In the genomic region with DNA sequence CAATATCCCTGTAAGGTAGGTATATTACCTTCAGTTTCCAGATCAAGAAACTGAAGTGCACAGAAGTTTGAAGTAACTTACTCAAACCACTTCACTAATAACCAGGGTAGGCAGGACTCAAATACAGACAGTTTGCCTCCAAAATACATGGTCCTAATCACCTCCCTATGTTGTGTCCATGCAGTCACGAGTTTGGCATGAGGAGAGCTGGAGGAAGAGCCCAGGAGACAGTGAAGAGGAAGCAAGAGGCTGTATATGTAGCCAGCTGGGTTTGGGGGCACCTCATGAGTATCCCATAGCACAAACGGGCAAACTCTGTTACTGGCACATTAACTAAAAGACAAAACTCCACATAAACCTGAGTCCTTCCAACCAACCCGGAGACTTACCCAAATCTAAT, we compare ENCODE assay signal across 14 cellular contexts.
A peak's percentile ranks its signal among the peaks of the same experiment; 100 is the strongest.
DNase-seq lines count a peak whose midpoint lies in the region; ATAC-seq and TF ChIP-seq lines count a peak whose summit lies in the region.
"Had no signal": no experiment of that assay in that cellular context is flagged by ENCODE, and none has a peak within 500 bp of the region (broad histone marks: within the 10 kb centered on the region; RNA-seq: fewer than 3 reads in every experiment).

No MANE protein-coding gene starts in this region.

- TF ChIP-seq EP300 in upper lobe of left lung (IDR thresholded peaks at IDR 0.05), result no peak

- H3K27me3 ChIP-seq in esophagus (ENCODE audit: control insufficient read depth in 1 of 2, insufficient read depth in 2 of 2, low read length in 2 of 2), result no peaks in the 10 kb centered on the region
- H3K27me3 ChIP-seq in upper lobe of left lung, result no peaks in the 10 kb centered on the region
- H3K27me3 ChIP-seq: body of pancreas had no signal

- H3K9me3 ChIP-seq in esophagus (ENCODE audit: control insufficient read depth in 2 of 2, insufficient read depth in 1 of 2, low read depth in 1 of 2, low read length in 1 of 2) (no peaks in the 10 kb centered on the region), upper lobe of left lung (no peaks in the 10 kb centered on the region)
- H3K9me3 ChIP-seq: body of pancreas, thoracic aorta had no signal

- in situ Hi-C loops in SK-MEL-5 (cut with HindIII; ENCODE audit: low pct_unique_long_range_greater_than_20kb, low sequenced_read_pairs), result no loop called here

- WGBS in esophagus, 2 donors, result 74 to 79% methylated on average over 3 of the region's 3 CpGs
- 78 to 81% methylated on average over 3 of the region's 3 CpGs for WGBS in upper lobe of left lung, 2 donors

- no peaks in the 10 kb centered on the region for H3K27me3 Mint-ChIP-seq in activated naive CD4-positive, alpha-beta T cell treated with anti-CD3 and anti-CD28 coated beads, Interleukin-2, amount 50 U/mL, for 24 hours

- H3K27ac Mint-ChIP-seq in activated naive CD4-positive, alpha-beta T cell treated with anti-CD3 and anti-CD28 coated beads, Interleukin-2, amount 50 U/mL, for 24 hours, result peak overlapping the region; percentile 87

- peaks cover 13% of the 10 kb centered on the region for H3K36me3 Mint-ChIP-seq in activated naive CD4-positive, alpha-beta T cell treated with anti-CD3 and anti-CD28 coated beads, Interleukin-2, amount 50 U/mL, for 24 hours

- H3K4me3 Mint-ChIP-seq in activated naive CD4-positive, alpha-beta T cell treated with anti-CD3 and anti-CD28 coated beads, Interleukin-2, amount 50 U/mL, for 24 hours, result peak overlapping the region; percentile 62

- no peak overlapping the region for H3K4me3 ChIP-seq in esophagus (ENCODE audit: low read depth in 1 of 2, low read length in 2 of 2)
- no peak overlapping the region for H3K4me3 ChIP-seq in upper lobe of left lung
- H3K4me3 ChIP-seq: body of pancreas, lung, thoracic aorta had no signal

- no peaks in the 10 kb centered on the region for H3K4me1 ChIP-seq in esophagus (ENCODE audit: control insufficient read depth in 2 of 2, insufficient read depth in 2 of 2, low read length in 1 of 2)
- peaks cover 0 to 7% (median 0%) of the 10 kb centered on the region in 4 donors for H3K4me1 ChIP-seq in upper lobe of left lung

- H3K36me3 ChIP-seq in esophagus (ENCODE audit: control insufficient read depth in 2 of 2, insufficient read depth in 2 of 2, low read length in 1 of 2) (peaks cover 6 to 7% of the 10 kb centered on the region in 2 donors), upper lobe of left lung (peaks cover 10 to 53% (median 19%) of the 10 kb centered on the region in 4 donors)

- DNase-seq in activated naive CD4-positive, alpha-beta T cell treated with anti-CD3 and anti-CD28 coated beads, Interleukin-2, amount 50 U/mL, for 16 hours, result no peak
- DNase-seq in SK-MEL-5 (ENCODE audit: low read depth, low spot score) (peak; percentile 58), upper lobe of left lung (no peak), MV-4-11 (lab: John Stamatoyannopoulos, UW) (no peak), NCI-H526 treated with DMSO at 0.1 percent for 48 hours (lab: John Stamatoyannopoulos, UW) (no peak), substantia nigra (lab: John Stamatoyannopoulos, UW) (no peak)
- DNase-seq: body of pancreas, DMS 273 treated with DMSO at 0.1 percent for 48 hours, nucleus accumbens had no signal

- H3K27ac ChIP-seq in esophagus (ENCODE audit: low read depth in 2 of 2, low read length in 1 of 2), result peak overlapping the region; percentile 45 to 48
- peak overlapping the region in 3 of 4 donors; percentile 12 to 61 (median 40) for H3K27ac ChIP-seq in upper lobe of left lung
- H3K27ac ChIP-seq in substantia nigra (ENCODE audit: low read depth, low read length, poor library complexity, severe bottlenecking), result no peak overlapping the region
- H3K27ac ChIP-seq: thoracic aorta, VCaP had no signal

- H3K9me3 Mint-ChIP-seq in activated naive CD4-positive, alpha-beta T cell treated with anti-CD3 and anti-CD28 coated beads, Interleukin-2, amount 50 U/mL, for 24 hours, result no peaks in the 10 kb centered on the region

- no peak for TF ChIP-seq POLR2A in upper lobe of left lung (IDR thresholded peaks at IDR 0.05)

- no peak for ATAC-seq in upper lobe of left lung (ENCODE audit: low FRiP score in 2 of 2)
- ATAC-seq: body of pancreas had no signal

- TF ChIP-seq CTCF in upper lobe of left lung (IDR thresholded peaks at IDR 0.05), result no peak

- peaks cover 64% of the 10 kb centered on the region for H3K4me1 Mint-ChIP-seq in activated naive CD4-positive, alpha-beta T cell treated with anti-CD3 and anti-CD28 coated beads, Interleukin-2, amount 50 U/mL, for 24 hours
